8 cellular contexts compared by ENCODE assay signal in the genomic region with DNA sequence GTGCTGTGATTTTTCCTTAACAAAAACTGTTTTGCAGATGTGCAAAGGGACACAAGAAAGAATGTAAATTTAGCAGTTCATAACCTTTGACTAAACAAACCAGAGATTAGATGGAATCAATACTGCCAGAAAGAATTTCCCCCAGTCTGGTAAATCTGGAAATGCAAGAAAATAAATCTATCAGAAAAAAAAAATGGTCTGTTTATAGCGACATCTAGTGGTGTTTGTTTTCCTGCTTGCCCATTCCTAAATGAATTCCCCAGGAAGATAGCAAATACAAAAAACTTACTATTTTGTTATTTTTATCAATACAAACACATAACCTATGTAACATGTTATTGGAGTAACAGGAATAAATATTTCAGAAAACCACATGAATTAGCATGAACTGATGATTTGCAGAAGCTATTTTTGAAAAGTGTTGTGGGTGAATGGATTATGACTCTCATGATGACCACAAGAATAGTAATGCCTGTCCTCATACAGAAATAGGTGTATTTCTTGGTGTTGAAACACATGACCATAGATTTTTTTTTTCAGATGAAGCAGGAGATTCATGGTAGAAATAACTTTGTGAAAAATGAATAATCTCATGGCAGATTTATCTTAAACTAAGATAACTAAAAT.
A peak's percentile ranks its signal among the peaks of the same experiment; 100 is the strongest.
DNase-seq lines count a peak whose midpoint lies in the region; ATAC-seq and TF ChIP-seq lines count a peak whose summit lies in the region.

No MANE protein-coding gene starts in this region.

- H3K4me3 ChIP-seq in SU-DHL-6 (ENCODE audit: insufficient read depth, low read length, poor library complexity, severe bottlenecking): no peak overlapping the region

- H3K36me3 ChIP-seq in SU-DHL-6 (ENCODE audit: low read length): no peaks in the 10 kb centered on the region

- H3K27me3 ChIP-seq in SU-DHL-6 (ENCODE audit: low read length): no peaks in the 10 kb centered on the region

- CTCF ChIA-PET in HEK293T (lab: Yijun Ruan, JAX): no interaction called here

- H3K27ac ChIP-seq in SU-DHL-6 (ENCODE audit: low read depth, low read length): no peak overlapping the region

- POLR2A ChIA-PET in HEK293T (lab: Yijun Ruan, JAX): no interaction called here

- H3K9me3 ChIP-seq in SU-DHL-6 (ENCODE audit: insufficient read depth, low read length): no peaks in the 10 kb centered on the region

- H3K9ac ChIP-seq in SU-DHL-6 (ENCODE audit: low read length): no peak overlapping the region

- H4K20me1 ChIP-seq in SU-DHL-6 (ENCODE audit: low read depth, low read length): no peaks in the 10 kb centered on the region

- peak; percentile 57 for TF ChIP-seq CTCF in SU-DHL-6 (IDR thresholded peaks at IDR 0.05; ENCODE audit: insufficient read depth, low read length, poor library complexity, severe bottlenecking)

- DNase-seq in AML-193 (lab: John Stamatoyannopoulos, UW) (peak; percentile 30 to 60), HEK293T (ENCODE audit: extremely low spot score) (peak; percentile 19), iPS-NIHi7 (ENCODE audit: extremely low spot score) (peak; percentile 21), epidermal melanocyte (ENCODE audit: insufficient read length, low spot score) (no peak)

- ATAC-seq in HG03565 (IDR thresholded peaks at IDR 0.05; ENCODE audit: unreplicated experiment): no peak
- no peak for ATAC-seq in HG03196 (IDR thresholded peaks at IDR 0.05; ENCODE audit: unreplicated experiment)
- ATAC-seq in GM21526 (IDR thresholded peaks at IDR 0.05; ENCODE audit: low FRiP score, unreplicated experiment): no peak

- H3K9me2 ChIP-seq in SU-DHL-6 (replicated peaks; ENCODE audit: insufficient read depth, low read length): no peaks in the 10 kb centered on the region

- H3K4me2 ChIP-seq in SU-DHL-6 (ENCODE audit: low read depth, low read length, poor library complexity, severe bottlenecking): no peak overlapping the region

- no peaks in the 10 kb centered on the region for H3F3A ChIP-seq in SU-DHL-6 (ENCODE audit: insufficient read depth)

- no peaks in the 10 kb centered on the region for H3K79me2 ChIP-seq in SU-DHL-6 (ENCODE audit: insufficient read depth, low read length)

- H2AFZ ChIP-seq in SU-DHL-6 (ENCODE audit: low read depth, low read length, severe bottlenecking): no peak overlapping the region

TF ChIP-seq in HEK293T, 16 proteins besides CTCF, POLR2A, EP300 and RAD21:
- TF ChIP-seq, protein P1, sequence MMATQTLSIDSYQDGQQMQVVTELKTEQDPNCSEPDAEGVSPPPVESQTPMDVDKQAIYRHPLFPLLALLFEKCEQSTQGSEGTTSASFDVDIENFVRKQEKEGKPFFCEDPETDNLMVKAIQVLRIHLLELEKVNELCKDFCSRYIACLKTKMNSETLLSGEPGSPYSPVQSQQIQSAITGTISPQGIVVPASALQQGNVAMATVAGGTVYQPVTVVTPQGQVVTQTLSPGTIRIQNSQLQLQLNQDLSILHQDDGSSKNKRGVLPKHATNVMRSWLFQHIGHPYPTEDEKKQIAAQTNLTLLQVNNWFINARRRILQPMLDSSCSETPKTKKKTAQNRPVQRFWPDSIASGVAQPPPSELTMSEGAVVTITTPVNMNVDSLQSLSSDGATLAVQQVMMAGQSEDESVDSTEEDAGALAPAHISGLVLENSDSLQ (IDR thresholded peaks at IDR 0.05): no peak
- TF ChIP-seq ZNF384 (IDR thresholded peaks at IDR 0.05) (peak; percentile 84), BHLHE40 (IDR thresholded peaks at IDR 0.05; ENCODE audit: borderline replicate concordance) (no peak), ARNT (IDR thresholded peaks at IDR 0.05) (no peak)
